ENCODE assay signal across 8 cellular contexts in genomic region chr6:11043552-11043960, GRCh38. TPM values are rescaled to one million over a fixed set of nuclear protein-coding genes. Genes with fewer than 3 reads are reported as not detected.
DNase-seq lines count a peak whose midpoint lies in the region; ATAC-seq lines count a peak whose summit lies in the region.

No MANE protein-coding gene starts in this region.

- H3K4me3 ChIP-seq in iPS-18c (ENCODE audit: insufficient read depth, low read depth, low read length), result peak overlapping the region; percentile 60

- H3K9me3 Mint-ChIP-seq in activated T-helper 2 cell treated with anti-CD3 and anti-CD28 coated beads, Interferon-gamma antibody, Interleukin-2, Interleukin-4, amounts not matched to agents 10 μg/mL and 5 μg/mL and 100 μg/mL, durations not matched to agents 14 hours and 24 hours and 36 hours, result no peaks in the 10 kb centered on the region
- no peaks in the 10 kb centered on the region for H3K9me3 Mint-ChIP-seq in stimulated activated naive CD8-positive, alpha-beta T cell treated with anti-CD3 and anti-CD28 coated beads, Interleukin-15, amount 100 ng/mL, for 72 hours

- H3K4me1 Mint-ChIP-seq in activated T-helper 2 cell treated with anti-CD3 and anti-CD28 coated beads, Interferon-gamma antibody, Interleukin-2, Interleukin-4, amounts not matched to agents 10 μg/mL and 5 μg/mL and 100 μg/mL, durations not matched to agents 14 hours and 24 hours and 36 hours (ENCODE audit: low read depth), result peaks cover 7% of the 10 kb centered on the region
- H3K4me1 Mint-ChIP-seq in stimulated activated naive CD8-positive, alpha-beta T cell treated with anti-CD3 and anti-CD28 coated beads, Interleukin-15, amount 100 ng/mL, for 72 hours, result peaks cover 17% of the 10 kb centered on the region

- H3K4me3 Mint-ChIP-seq in activated T-helper 2 cell treated with anti-CD3 and anti-CD28 coated beads, Interferon-gamma antibody, Interleukin-2, Interleukin-4, amounts not matched to agents 10 μg/mL and 5 μg/mL and 100 μg/mL, durations not matched to agents 14 hours and 24 hours and 36 hours (ENCODE audit: low read depth), result peak overlapping the region; percentile 64
- peak overlapping the region; percentile 47 to 71 for H3K4me3 Mint-ChIP-seq in stimulated activated naive CD8-positive, alpha-beta T cell treated with anti-CD3 and anti-CD28 coated beads, Interleukin-15, amount 100 ng/mL, for 72 hours

- no peak overlapping the region for H3K27ac Mint-ChIP-seq in activated T-helper 2 cell treated with anti-CD3 and anti-CD28 coated beads, Interferon-gamma antibody, Interleukin-2, Interleukin-4, amounts not matched to agents 10 μg/mL and 5 μg/mL and 100 μg/mL, durations not matched to agents 14 hours and 24 hours and 36 hours
- H3K27ac Mint-ChIP-seq in stimulated activated naive CD8-positive, alpha-beta T cell treated with anti-CD3 and anti-CD28 coated beads, Interleukin-15, amount 100 ng/mL, for 72 hours, result no peak overlapping the region

- intact Hi-C loops in activated T-helper 2 cell treated with anti-CD3 and anti-CD28 coated beads, Interferon-gamma antibody, Interleukin-2, Interleukin-4, amounts not matched to agents 10 μg/mL and 5 μg/mL and 100 μg/mL, durations not matched to agents 14 hours and 24 hours and 36 hours (cut with micrococcal nuclease), result loop anchor here (10.0 kb wide), 1 partner anchor 619 kb away; no protein-coding TSS in a partner anchor

- peak; percentile 24 for ATAC-seq in GM21390 (IDR thresholded peaks at IDR 0.05; ENCODE audit: unreplicated experiment)
- peak; percentile 29 for ATAC-seq in stimulated activated naive CD8-positive, alpha-beta T cell treated with anti-CD3 and anti-CD28 coated beads, Interleukin-15, amount 100 ng/mL, for 72 hours

- H3K36me3 Mint-ChIP-seq in activated T-helper 2 cell treated with anti-CD3 and anti-CD28 coated beads, Interferon-gamma antibody, Interleukin-2, Interleukin-4, amounts not matched to agents 10 μg/mL and 5 μg/mL and 100 μg/mL, durations not matched to agents 14 hours and 24 hours and 36 hours (ENCODE audit: low read depth), result no peaks in the 10 kb centered on the region

- DNase-seq in AG08396 (ENCODE audit: low spot score), result peak; percentile 11
- no peak for DNase-seq in activated T-helper 2 cell treated with anti-CD3 and anti-CD28 coated beads, Interferon-gamma antibody, Interleukin-2, Interleukin-4, amounts not matched to agents 10 μg/mL and 5 μg/mL and 100 μg/mL, durations not matched to agents 14 hours and 24 hours and 36 hours (ENCODE audit: low spot score)
- peak in 1 of 2 donors; percentile 13 for DNase-seq in stimulated activated naive CD8-positive, alpha-beta T cell treated with anti-CD3 and anti-CD28 coated beads, Interleukin-15, amount 100 ng/mL, for 72 hours
- DNase-seq in NOMO-1 treated with dmso at 0.1 percent for 144 hours (lab: John Stamatoyannopoulos, UW; ENCODE audit: unreplicated experiment), result no peak
- no peak for DNase-seq in putamen (ENCODE audit: low spot score)
- DNase-seq in NCI-H748 (lab: John Stamatoyannopoulos, UW; ENCODE audit: unreplicated experiment), result no peak

- peaks cover 71% of the 10 kb centered on the region for H3K27me3 Mint-ChIP-seq in activated T-helper 2 cell treated with anti-CD3 and anti-CD28 coated beads, Interferon-gamma antibody, Interleukin-2, Interleukin-4, amounts not matched to agents 10 μg/mL and 5 μg/mL and 100 μg/mL, durations not matched to agents 14 hours and 24 hours and 36 hours (ENCODE audit: low read depth)
- H3K27me3 Mint-ChIP-seq in stimulated activated naive CD8-positive, alpha-beta T cell treated with anti-CD3 and anti-CD28 coated beads, Interleukin-15, amount 100 ng/mL, for 72 hours, result peaks cover 81% of the 10 kb centered on the region

- no peaks in the 10 kb centered on the region for H3K9me3 ChIP-seq in iPS-18c (ENCODE audit: control insufficient read depth, insufficient read depth, low read length)

RNA-seq across cellular contexts. Expression of gene ELOVL2, which starts 0.5 kb away (rescaled TPM):
- total RNA-seq in activated T-helper 2 cell treated with anti-CD3 and anti-CD28 coated beads, Interferon-gamma antibody, Interleukin-2, Interleukin-4, amounts not matched to agents 10 μg/mL and 5 μg/mL and 100 μg/mL, durations not matched to agents 14 hours and 24 hours and 36 hours, result not detected in 2 replicates

RNA-seq across cellular contexts. Expression of gene SMIM13, which starts 50.1 kb away (rescaled TPM):
- 12.2 and 12.3 TPM in 2 replicates for total RNA-seq in activated T-helper 2 cell treated with anti-CD3 and anti-CD28 coated beads, Interferon-gamma antibody, Interleukin-2, Interleukin-4, amounts not matched to agents 10 μg/mL and 5 μg/mL and 100 μg/mL, durations not matched to agents 14 hours and 24 hours and 36 hours
